Comparison of ENCODE assay signal across 11 cellular contexts in genomic region chr10:122475130-122475529, GRCh38. TPM values are rescaled to one million over a fixed set of nuclear protein-coding genes. Genes with fewer than 3 reads are reported as not detected.
A peak's percentile ranks its signal among the peaks of the same experiment; 100 is the strongest.
DNase-seq lines count a peak whose midpoint lies in the region; ATAC-seq, FAIRE-seq and TF ChIP-seq lines count a peak whose summit lies in the region.
"Had no signal": no experiment of that assay in that cellular context is flagged by ENCODE, and none has a peak within 500 bp of the region (broad histone marks: within the 10 kb centered on the region; RNA-seq: fewer than 3 reads in every experiment).

No MANE protein-coding gene starts in this region.

- no peak for TF ChIP-seq POLR2A in esophagus muscularis mucosa (IDR thresholded peaks at IDR 0.05; ENCODE audit: low read depth)

- no peak for TF ChIP-seq EP300 in esophagus muscularis mucosa (IDR thresholded peaks at IDR 0.05)

- H3K4me3 ChIP-seq in esophagus muscularis mucosa (peak overlapping the region; percentile 20 to 26 (median 20)), small intestine (ENCODE audit: low read depth in 1 of 2, low read length in 2 of 2) (no peak overlapping the region)

- no peak for ATAC-seq in HG03565 (IDR thresholded peaks at IDR 0.05; ENCODE audit: unreplicated experiment)
- ATAC-seq in omental fat pad (ENCODE audit: low FRiP score) = no peak

- POLR2A ChIA-PET in RWPE1 (lab: Yijun Ruan, JAX; ENCODE audit: low non-redundant PET) = no interaction called here

- H3K9me3 ChIP-seq in esophagus muscularis mucosa = no peaks in the 10 kb centered on the region
- no peaks in the 10 kb centered on the region for H3K9me3 ChIP-seq in small intestine (ENCODE audit: control insufficient read depth, low read depth)

- CTCF ChIA-PET in RWPE1 (lab: Yijun Ruan, JAX) = no interaction called here

- H3K27me3 ChIP-seq in esophagus muscularis mucosa (no peaks in the 10 kb centered on the region), small intestine (ENCODE audit: control insufficient read depth in 2 of 2, insufficient read depth in 2 of 2, low read length in 2 of 2) (no peaks in the 10 kb centered on the region)

- TF ChIP-seq CTCF in RWPE1 (conservative IDR thresholded peaks at IDR 0.05; ENCODE audit: low read depth) (no peak), esophagus muscularis mucosa (IDR thresholded peaks at IDR 0.05) (no peak), omental fat pad (IDR thresholded peaks at IDR 0.05) (no peak)

- 28% methylated on average over 12 of the region's 12 CpGs for WGBS in esophagus muscularis mucosa
- 50 to 85% (median 83%) methylated on average over 12 of the region's 12 CpGs for whole genome bisulfite sequencing in small intestine, 3 donors

- DNase-seq in RWPE1 (ENCODE audit: low spot score) = no peak
- no peak for DNase-seq in esophagus muscularis mucosa (ENCODE audit: extremely low spot score)
- DNase-seq in mesenteric fat pad (ENCODE audit: low spot score) = peak; percentile 90
- peak; percentile 67 for DNase-seq in superior temporal gyrus (ENCODE audit: extremely low spot score)
- DNase-seq in small intestine = no peak
- no peak for DNase-seq in omental fat pad (ENCODE audit: low spot score)
- no peak for DNase-seq in activated CD4-positive, CD25-positive, alpha-beta regulatory T cell (lab: John Stamatoyannopoulos, UW)
- DNase-seq: DND-41; stimulated activated CD4-positive, alpha-beta T cell treated with anti-CD3 and anti-CD28 coated beads, Interleukin-4, amount 100 ng/mL, for 4 hours had no signal

- no peak for FAIRE-seq in small intestine (lab: Jason Lieb, UNC)

- H3K27ac ChIP-seq in RWPE1 (peak overlapping the region; percentile 75), esophagus muscularis mucosa (replicated peaks in 1 of 4) (peak overlapping the region; percentile 58 to 78 (median 58)), small intestine (ENCODE audit: low read depth in 1 of 2, low read length in 1 of 2) (no peak overlapping the region)

- intact Hi-C loops in esophagus muscularis mucosa (cut with DNase I) = no loop called here

- H3K36me3 ChIP-seq in esophagus muscularis mucosa (peaks cover 0 to 4% (median 0%) of the 10 kb centered on the region in 4 donors), small intestine (ENCODE audit: control insufficient read depth in 2 of 2, insufficient read depth in 2 of 2, low read length in 2 of 2) (no peaks in the 10 kb centered on the region)

- H3K4me1 ChIP-seq in esophagus muscularis mucosa (peaks cover 33 to 62% (median 50%) of the 10 kb centered on the region in 4 donors), small intestine (ENCODE audit: control insufficient read depth in 2 of 2, insufficient read depth in 1 of 2, low read depth in 1 of 2, low read length in 1 of 2) (peaks cover 0 to 3% of the 10 kb centered on the region in 2 donors)

RNA-seq across cellular contexts. Expression of gene HTRA1, which starts 13.8 kb away (rescaled TPM):
- total RNA-seq in esophagus muscularis mucosa (100 to 1,000 TPM; 101 to 146 (median 109) TPM), mesenteric fat pad (191 TPM), omental fat pad (100 to 1,000 TPM in 3 of 4 donors, 10 to 100 TPM in 1; 92.8 to 402 (median 260) TPM)
- polyA plus RNA-seq in small intestine = 10 to 100 TPM in 1 of 3 donors, 1 to 10 TPM in 2; 1.6 to 44.7 (median 7.3) TPM

RNA-seq across cellular contexts. Expression of gene ARMS2, which starts 20.7 kb away (rescaled TPM):
- total RNA-seq in esophagus muscularis mucosa (1 to 10 TPM in 1 of 4 donors, not detected in 3; 1.2 TPM), mesenteric fat pad (0.42 TPM), omental fat pad (not detected)
- polyA plus RNA-seq in small intestine = not detected
- total RNA-seq: epithelial cell of proximal tubule had no signal

Comparison
In these comparisons a context has a peak if more than half of its experiments do, and no peak if none do; other contexts are left out.
1. DNase-seq: peak in mesenteric fat pad (single experiment) and superior temporal gyrus (single experiment); none in RWPE1 (single experiment), esophagus muscularis mucosa (single experiment), small intestine (single experiment), omental fat pad (single experiment) and activated CD4-positive, CD25-positive, alpha-beta regulatory T cell (0 of 4).
2. H3K27ac ChIP-seq: peak in RWPE1 (single experiment) and esophagus muscularis mucosa (4 of 4); none in small intestine (0 of 2).
3. H3K4me3 ChIP-seq: peak in esophagus muscularis mucosa (4 of 4); none in small intestine (0 of 2).